In the genomic region with DNA sequence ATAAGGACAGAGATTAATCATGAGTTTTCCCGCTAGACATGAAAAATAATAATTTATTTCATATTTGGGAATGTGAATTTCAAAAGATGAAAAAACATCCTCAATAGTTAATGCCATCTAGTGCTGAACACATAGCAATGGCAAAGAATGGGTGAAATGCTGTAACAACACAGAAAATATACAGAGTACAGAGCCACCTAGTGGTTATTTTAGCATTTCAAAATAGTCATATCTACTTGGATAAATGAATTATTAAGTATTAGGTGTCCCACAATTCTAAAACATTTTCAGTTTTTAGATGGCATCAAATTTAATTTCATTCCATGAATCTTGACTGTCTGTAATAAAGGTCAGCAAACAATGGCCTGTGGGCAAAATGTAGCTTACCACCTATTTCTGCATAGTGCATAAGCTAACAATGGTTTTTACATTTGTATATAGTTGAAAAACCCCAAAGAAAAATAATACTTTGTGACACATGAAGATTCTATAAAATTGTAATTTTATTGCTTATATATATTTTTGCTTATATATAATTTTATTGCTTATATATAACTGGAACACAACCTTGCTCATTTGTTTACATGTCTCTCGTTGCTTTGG, we compare ENCODE assay signal across 8 cellular contexts.
DNase-seq lines count a peak whose midpoint lies in the region; ATAC-seq and TF ChIP-seq lines count a peak whose summit lies in the region.

No MANE protein-coding gene starts in this region.

- no peaks in the 10 kb centered on the region for H3K79me2 ChIP-seq in SK-N-SH (ENCODE audit: insufficient read depth)

- H3K4me1 ChIP-seq in IMR-90 (ENCODE audit: control insufficient read depth, insufficient read depth, low read length) = no peaks in the 10 kb centered on the region
- H3K4me1 ChIP-seq in SK-N-SH (ENCODE audit: control insufficient read depth in 1 of 2, insufficient read depth in 2 of 2, low read depth in 1 of 2, low read length in 1 of 2) = no peaks in the 10 kb centered on the region

- in situ Hi-C loops in IMR-90 (cut with MboI; ENCODE audit: low sequenced_read_pairs) = no loop called here

- dilution Hi-C loops in IMR-90 (cut with HindIII; ENCODE audit: low sequenced_read_pairs, unreplicated experiment) = no loop called here

- TF ChIP-seq POLR2A in GM18505 (IDR thresholded peaks at IDR 0.05; ENCODE audit: borderline replicate concordance, extremely low read depth, insufficient read depth, insufficient read length) (no peak), IMR-90 (IDR thresholded peaks at IDR 0.05; ENCODE audit: low read depth, low read length) (no peak)

- no TSS peak for BruUV-seq in IMR-90 (replicated peaks; lab: Mats Ljungman, UMichigan)

- CTCF ChIA-PET in IMR-90 (lab: Yijun Ruan, JAX) (no interaction called here), SK-N-SH (lab: Yijun Ruan, JAX) (interaction anchor here (1.0 to 2.2 kb wide), 4 partner anchors 8 to 29 kb away, joined by 3 to 6 read pairs (median 4); no protein-coding TSS in a partner anchor)
- CTCF ChIA-PET in activated CD4-positive, alpha-beta memory T cell treated with anti-CD3 and anti-CD28 coated beads for 36 hours (lab: Charles Lee) = no interaction called here

- H3K9ac ChIP-seq in IMR-90 (ENCODE audit: low read depth, low read length) (no peak overlapping the region), SK-N-SH (no peak overlapping the region)

- no peaks in the 10 kb centered on the region for H3K27me3 ChIP-seq in IMR-90 (ENCODE audit: control insufficient read depth, insufficient read depth, low read length)
- H3K27me3 ChIP-seq in SK-N-SH (ENCODE audit: insufficient read depth) = no peaks in the 10 kb centered on the region

- H3K36me3 Mint-ChIP-seq in glutamatergic neuron (ENCODE audit: unreplicated experiment) = peaks cover 4% of the 10 kb centered on the region
- no peaks in the 10 kb centered on the region for H3K36me3 Mint-ChIP-seq in activated CD4-positive, alpha-beta memory T cell treated with anti-CD3 and anti-CD28 coated beads for 36 hours

- no peak overlapping the region for H2BK15ac ChIP-seq in IMR-90 (ENCODE audit: low read depth, low read length)

- no peaks in the 10 kb centered on the region for H3F3A ChIP-seq in SK-N-SH (replicated peaks; ENCODE audit: insufficient read depth)

- TF ChIP-seq CTCF in 22Rv1 (IDR thresholded peaks at IDR 0.05) (peak; percentile 69), IMR-90 (conservative IDR thresholded peaks at IDR 0.05; ENCODE audit: low read depth, low read length) (peak; percentile 57), SK-N-SH (IDR thresholded peaks at IDR 0.05) (peak; percentile 83), glutamatergic neuron (IDR thresholded peaks at IDR 0.05; ENCODE audit: partially characterized antibody, unreplicated experiment) (peak; percentile 70)

- no peak overlapping the region for H4K8ac ChIP-seq in IMR-90 (ENCODE audit: low read depth in 2 of 2, low read length in 2 of 2)

- H3K36me3 ChIP-seq in IMR-90 (ENCODE audit: control insufficient read depth, insufficient read depth, low read length) = no peaks in the 10 kb centered on the region
- no peaks in the 10 kb centered on the region for H3K36me3 ChIP-seq in SK-N-SH (replicated peaks in 1 of 2; ENCODE audit: control insufficient read depth in 1 of 2, insufficient read depth in 2 of 2, low read length in 1 of 2)

- POLR2A ChIA-PET in IMR-90 (lab: Charles Lee; ENCODE audit: unreplicated experiment) = no interaction called here
- POLR2A ChIA-PET in SK-N-SH (lab: Yijun Ruan, JAX) = no interaction called here
- POLR2A ChIA-PET in activated CD4-positive, alpha-beta memory T cell treated with anti-CD3 and anti-CD28 coated beads for 36 hours (lab: Charles Lee) = no interaction called here

- no peak overlapping the region for H3K4me3 ChIP-seq in IMR-90 (ENCODE audit: insufficient read depth, low read depth, low read length)
- no peak overlapping the region for H3K4me3 ChIP-seq in SK-N-SH (ENCODE audit: low read depth in 2 of 2, low read length in 1 of 2)

- peaks cover 2% of the 10 kb centered on the region for H3K9me3 Mint-ChIP-seq in glutamatergic neuron (ENCODE audit: unreplicated experiment)
- H3K9me3 Mint-ChIP-seq in activated CD4-positive, alpha-beta memory T cell treated with anti-CD3 and anti-CD28 coated beads for 36 hours = peaks cover 2% of the 10 kb centered on the region

- no peak overlapping the region for H3K27ac Mint-ChIP-seq in glutamatergic neuron (ENCODE audit: unreplicated experiment)
- no peak overlapping the region for H3K27ac Mint-ChIP-seq in activated CD4-positive, alpha-beta memory T cell treated with anti-CD3 and anti-CD28 coated beads for 36 hours

- H3K27me3 Mint-ChIP-seq in glutamatergic neuron (ENCODE audit: unreplicated experiment) = no peaks in the 10 kb centered on the region
- no peaks in the 10 kb centered on the region for H3K27me3 Mint-ChIP-seq in activated CD4-positive, alpha-beta memory T cell treated with anti-CD3 and anti-CD28 coated beads for 36 hours

- TF ChIP-seq EP300 in SK-N-SH (IDR thresholded peaks at IDR 0.05; ENCODE audit: borderline replicate concordance in 1 of 2, low read depth in 1 of 2, low read length in 1 of 2) = no peak

- no peak overlapping the region for H2BK20ac ChIP-seq in IMR-90 (ENCODE audit: low read depth, low read length)

- DNase-seq in IMR-90 (peak; percentile 29), SK-N-SH (peak; percentile 10), glutamatergic neuron (no peak), activated gamma-delta T cell treated with Interleukin-2 at 50 U/mL for 16 hours (no peak)
- no peak for DNase-seq in stimulated activated CD4-positive, alpha-beta T cell treated with anti-CD3 and anti-CD28 coated beads, Interleukin-15, amount 100 ng/mL, for 24 hours
- no peak for DNase-seq in activated CD4-positive, alpha-beta memory T cell treated with anti-CD3 and anti-CD28 coated beads for 36 hours

- H3K27ac ChIP-seq in 22Rv1 (no peak overlapping the region), IMR-90 (ENCODE audit: insufficient read depth, low read length) (no peak overlapping the region), SK-N-SH (ENCODE audit: low read depth in 2 of 2, low read length in 1 of 2) (no peak overlapping the region)

- H3K9me3 ChIP-seq in IMR-90 (ENCODE audit: control insufficient read depth, insufficient read depth, low read length) = no peaks in the 10 kb centered on the region
- H3K9me3 ChIP-seq in SK-N-SH = no peaks in the 10 kb centered on the region

- H3K4me1 Mint-ChIP-seq in glutamatergic neuron (ENCODE audit: low read depth, unreplicated experiment) = no peaks in the 10 kb centered on the region
- no peaks in the 10 kb centered on the region for H3K4me1 Mint-ChIP-seq in activated CD4-positive, alpha-beta memory T cell treated with anti-CD3 and anti-CD28 coated beads for 36 hours (ENCODE audit: low read depth)

- no peaks in the 10 kb centered on the region for H3K79me1 ChIP-seq in IMR-90 (ENCODE audit: low read depth in 1 of 2, low read length in 2 of 2)

- no peaks in the 10 kb centered on the region for H3K9me1 ChIP-seq in IMR-90 (ENCODE audit: insufficient read depth, low read length)

- TF ChIP-seq RAD21 in IMR-90 (IDR thresholded peaks at IDR 0.05; ENCODE audit: low read length) (0 out of 2 replicates have a peak, but pooled peaks have one; percentile 26), SK-N-SH (IDR thresholded peaks at IDR 0.05; ENCODE audit: low read length) (peak; percentile 51; the same call in 1 of the 2 replicates)

- no peak overlapping the region for H3K56ac ChIP-seq in IMR-90 (ENCODE audit: extremely low read depth, insufficient read depth, low read length)

- no peak overlapping the region for H2BK5ac ChIP-seq in IMR-90 (ENCODE audit: low read depth, low read length, poor library complexity, severe bottlenecking)

- H3K4me2 ChIP-seq in IMR-90 (ENCODE audit: low read depth, low read length) = no peak overlapping the region
- H3K4me2 ChIP-seq in SK-N-SH = no peak overlapping the region

- H3K14ac ChIP-seq in IMR-90 (replicated peaks; ENCODE audit: low read depth, low read length) = no peak overlapping the region

- H4K91ac ChIP-seq in IMR-90 (ENCODE audit: insufficient read depth, low read depth, low read length) = no peak overlapping the region

- H3K4me3 Mint-ChIP-seq in glutamatergic neuron (ENCODE audit: unreplicated experiment) = no peak overlapping the region
- H3K4me3 Mint-ChIP-seq in activated CD4-positive, alpha-beta memory T cell treated with anti-CD3 and anti-CD28 coated beads for 36 hours = no peak overlapping the region

- intact Hi-C loops in IMR-90 (cut with micrococcal nuclease) = loop anchor here (10.0 kb wide), 1 partner anchor 1874 kb away; no protein-coding TSS in a partner anchor
- intact Hi-C loops in activated CD4-positive, alpha-beta memory T cell treated with anti-CD3 and anti-CD28 coated beads for 36 hours (cut with micrococcal nuclease) = no loop called here

- H2AK9ac ChIP-seq in IMR-90 (replicated peaks; ENCODE audit: low read depth, low read length, poor library complexity) = no peak overlapping the region

- ATAC-seq in GM18505 (IDR thresholded peaks at IDR 0.05; ENCODE audit: unreplicated experiment) (peak; percentile 98), IMR-90 (ENCODE audit: low read depth) (peak; percentile 83)

- H2BK120ac ChIP-seq in IMR-90 (ENCODE audit: low read depth, low read length) = no peak overlapping the region

- no peak overlapping the region for H3K23ac ChIP-seq in IMR-90 (ENCODE audit: low read depth, low read length)

- H3K18ac ChIP-seq in IMR-90 (ENCODE audit: low read depth, low read length) = no peak overlapping the region

- H3K4ac ChIP-seq in IMR-90 (ENCODE audit: low read depth, low read length) = no peak overlapping the region

- H2AFZ ChIP-seq in IMR-90 (replicated peaks; ENCODE audit: low read length, poor library complexity) (no peak overlapping the region), SK-N-SH (ENCODE audit: low read depth) (no peak overlapping the region)

- no CpG with 5 or more reads among the region's 2 CpGs for WGBS in IMR-90 (ENCODE audit: extremely low coverage in 2 of 2, insufficient read length in 1 of 2), 2 experiments
- 0% methylated on average over 2 of the region's 2 CpGs for WGBS in SK-N-SH (ENCODE audit: low lambda C conversion rate)

- no peak overlapping the region for H2AK5ac ChIP-seq in IMR-90 (ENCODE audit: low read depth, low read length)

- H4K20me1 ChIP-seq in IMR-90 (ENCODE audit: insufficient read depth, low read length) (no peaks in the 10 kb centered on the region), SK-N-SH (ENCODE audit: insufficient read depth) (no peaks in the 10 kb centered on the region)

- H4K5ac ChIP-seq in IMR-90 (ENCODE audit: low read depth, low read length) = no peak overlapping the region

- no peaks in the 10 kb centered on the region for H3K9me2 ChIP-seq in SK-N-SH

TF ChIP-seq in SK-N-SH, 30 proteins besides CTCF, POLR2A, EP300 and RAD21:
- TF ChIP-seq SMC3 (IDR thresholded peaks at IDR 0.05; ENCODE audit: low read depth, low read length) (peak; percentile 34), RCOR1 (IDR thresholded peaks at IDR 0.05; ENCODE audit: low read length) (no peak)

Comparison
In these comparisons a context has a peak if more than half of its experiments do, and no peak if none do; other contexts are left out.
1. DNase-seq: peak in IMR-90 (single experiment) and SK-N-SH (single experiment); none in glutamatergic neuron (single experiment), stimulated activated CD4-positive, alpha-beta T cell treated with anti-CD3 and anti-CD28 coated beads, Interleukin-15, amount 100 ng/mL, for 24 hours (single experiment), activated gamma-delta T cell treated with Interleukin-2 at 50 U/mL for 16 hours (single experiment) and activated CD4-positive, alpha-beta memory T cell treated with anti-CD3 and anti-CD28 coated beads for 36 hours (single experiment).
2. Peak in every context shown above with its lines, with median percentiles within 50 percentile points of each other: CTCF ChIP-seq.